Comparison of ENCODE assay signal across 1 cellular context in genomic region chr10:130141038-130141437, GRCh38.
TF ChIP-seq lines count a peak whose summit lies in the region.

No MANE protein-coding gene starts in this region.

TF ChIP-seq in GM12891, 5 proteins besides CTCF, POLR2A, EP300 and RAD21:
- TF ChIP-seq PAX5 (IDR thresholded peaks at IDR 0.05; ENCODE audit: insufficient read depth, low read length, severe bottlenecking): no peak
- TF ChIP-seq SPI1 (IDR thresholded peaks at IDR 0.05; ENCODE audit: low read depth, low read length): no peak
- TF ChIP-seq POU2F2 (IDR thresholded peaks at IDR 0.05; ENCODE audit: low read depth, low read length): no peak
- no peak for TF ChIP-seq POLR2AphosphoS5 (IDR thresholded peaks at IDR 0.05; ENCODE audit: low read depth, low read length)
- TF ChIP-seq TAF1 (IDR thresholded peaks at IDR 0.05; ENCODE audit: low read depth, low read length): no peak
TF ChIP-seq in GM12891: peak in this region for 0.
